In the genomic region with DNA sequence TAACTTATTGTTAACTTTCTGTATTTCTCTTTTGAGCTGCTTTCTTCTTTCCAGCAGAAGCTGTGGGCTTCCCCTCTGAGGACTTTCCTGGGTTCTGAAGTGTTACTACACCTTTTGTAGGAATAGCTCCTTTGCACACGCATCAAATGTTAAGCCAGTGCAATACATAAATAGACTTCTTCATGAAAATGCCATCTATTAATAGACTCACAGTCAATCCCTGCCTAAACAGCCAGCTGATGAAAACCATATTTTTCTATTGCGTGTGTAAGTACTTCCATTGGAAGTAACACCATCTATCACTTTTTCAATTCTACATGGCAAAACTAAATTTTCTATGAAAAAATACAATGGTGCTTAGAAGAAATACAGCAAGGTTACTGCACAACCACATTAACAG, we compare ENCODE assay signal across 11 cellular contexts. TPM values are rescaled to one million over a fixed set of nuclear protein-coding genes. Genes with fewer than 3 reads are reported as not detected.
DNase-seq lines count a peak whose midpoint lies in the region; ATAC-seq, FAIRE-seq and TF ChIP-seq lines count a peak whose summit lies in the region.
"Had no signal": no experiment of that assay in that cellular context is flagged by ENCODE, and none has a peak within 500 bp of the region (broad histone marks: within the 10 kb centered on the region; RNA-seq: fewer than 3 reads in every experiment).

No MANE protein-coding gene starts in this region.

- H3F3A ChIP-seq in Loucy (ENCODE audit: low read depth): no peaks in the 10 kb centered on the region

- no peaks in the 10 kb centered on the region for H3K36me3 ChIP-seq in Loucy (ENCODE audit: insufficient read depth, low read length)

- no peaks in the 10 kb centered on the region for H3K79me2 ChIP-seq in Loucy (ENCODE audit: insufficient read depth, low read length)

- intact Hi-C loops in left cardiac atrium (cut with DNase I): no loop called here

- ATAC-seq in A549 (no peak), GM21367 (IDR thresholded peaks at IDR 0.05; ENCODE audit: unreplicated experiment) (peak; percentile 4), left cardiac atrium (peak; percentile 44 to 46)

- H3K4me3 ChIP-seq in A549 (no peak overlapping the region), Loucy (ENCODE audit: low read length, poor library complexity, severe bottlenecking) (no peak overlapping the region)
- H3K4me3 ChIP-seq: testis had no signal

- H3K4me1 ChIP-seq in A549: 0 out of 3 replicates have a peak, but pooled peaks cover 5% of the 10 kb centered on the region
- no peaks in the 10 kb centered on the region for H3K4me1 ChIP-seq in Loucy (ENCODE audit: insufficient read depth, low read length, poor library complexity, severe bottlenecking)

- H3K9me3 Mint-ChIP-seq in osteocyte (ENCODE audit: unreplicated experiment) (no peaks in the 10 kb centered on the region), endothelial cell (ENCODE audit: unreplicated experiment) (no peaks in the 10 kb centered on the region)

- peaks cover 8% of the 10 kb centered on the region for H3K4me1 Mint-ChIP-seq in osteocyte (ENCODE audit: unreplicated experiment)
- H3K4me1 Mint-ChIP-seq in endothelial cell (ENCODE audit: unreplicated experiment): peaks cover 11% of the 10 kb centered on the region

- TF ChIP-seq EP300 in A549 (IDR thresholded peaks at IDR 0.05): no peak

- no peak overlapping the region for H3K27ac ChIP-seq in A549
- H3K27ac ChIP-seq: testis had no signal

- no peak for FAIRE-seq in A549 (lab: Jason Lieb, UNC)

- CTCF ChIA-PET in A549 (lab: Yijun Ruan, JAX): interaction anchor here (1.0 kb wide), 1 partner anchor 56 kb away, joined by 3 read pairs; no protein-coding TSS in a partner anchor

- POLR2A ChIA-PET in A549 (lab: Yijun Ruan, JAX): no interaction called here

- H4K20me1 ChIP-seq in Loucy (ENCODE audit: insufficient read depth, low read length, poor library complexity, severe bottlenecking): no peaks in the 10 kb centered on the region

- no peak overlapping the region for H3K4me2 ChIP-seq in A549
- H3K4me2 ChIP-seq in Loucy (ENCODE audit: low read depth, low read length, poor library complexity, severe bottlenecking): peak overlapping the region; percentile 17

- WGBS in A549 (ENCODE audit: missing lambda C conversion rate): 73% methylated on average over 2 of the region's 2 CpGs

- H2AFZ ChIP-seq in Loucy (ENCODE audit: low read length): no peak overlapping the region

- no peaks in the 10 kb centered on the region for H3K9me2 ChIP-seq in Loucy (replicated peaks; ENCODE audit: low read depth, low read length)

- TF ChIP-seq RAD21 in A549 (conservative IDR thresholded peaks at IDR 0.05 in 1 of 2, IDR thresholded peaks at IDR 0.05 in 1 of 2): no peak

- H3K27me3 ChIP-seq in Loucy (ENCODE audit: insufficient read depth, low read length, poor library complexity, severe bottlenecking): no peaks in the 10 kb centered on the region
- H3K27me3 ChIP-seq: testis had no signal

- no peak for DNase-seq in A549 (ENCODE audit: low read depth in 1 of 2, low spot score in 1 of 2)
- no peak for DNase-seq in left cardiac atrium
- no peak for DNase-seq in glomerular visceral epithelial cell (ENCODE audit: extremely low spot score)
- DNase-seq in stimulated activated CD4-positive, alpha-beta T cell treated with anti-CD3 and anti-CD28 coated beads, Interleukin-4, amount 100 ng/mL, for 1 hour: no peak
- no peak for DNase-seq in osteocyte (ENCODE audit: extremely low spot score, unreplicated experiment)
- no peak for DNase-seq in endothelial cell (ENCODE audit: low spot score)
- DNase-seq: activated gamma-delta T cell treated with Interleukin-2 at 50 U/mL for 16 hours had no signal

- H3K27me3 Mint-ChIP-seq in osteocyte (ENCODE audit: unreplicated experiment) (peaks cover 43% of the 10 kb centered on the region), endothelial cell (ENCODE audit: unreplicated experiment) (peaks cover 4% of the 10 kb centered on the region)

- TF ChIP-seq CTCF in A549 (IDR thresholded peaks at IDR 0.05) (no peak), Loucy (conservative IDR thresholded peaks at IDR 0.05; ENCODE audit: low read length) (no peak), osteocyte (IDR thresholded peaks at IDR 0.05) (no peak), endothelial cell (IDR thresholded peaks at IDR 0.05; ENCODE audit: unreplicated experiment) (no peak)

- no peak overlapping the region for H3K9ac ChIP-seq in Loucy (ENCODE audit: low read depth, low read length, poor library complexity, severe bottlenecking)

- no peak for TF ChIP-seq POLR2A in A549 (IDR thresholded peaks at IDR 0.05; ENCODE audit: low read length)

- H3K36me3 Mint-ChIP-seq in osteocyte (ENCODE audit: unreplicated experiment): no peaks in the 10 kb centered on the region
- H3K36me3 Mint-ChIP-seq in endothelial cell (ENCODE audit: low read depth, unreplicated experiment): no peaks in the 10 kb centered on the region

- no peak overlapping the region for H3K27ac Mint-ChIP-seq in osteocyte (ENCODE audit: unreplicated experiment)
- no peak overlapping the region for H3K27ac Mint-ChIP-seq in endothelial cell (ENCODE audit: unreplicated experiment)

- H3K9me3 ChIP-seq in A549: no peaks in the 10 kb centered on the region
- H3K9me3 ChIP-seq in Loucy (ENCODE audit: insufficient read depth, low read depth, low read length): no peaks in the 10 kb centered on the region
- H3K9me3 ChIP-seq: testis had no signal

- H3K4me3 Mint-ChIP-seq in osteocyte (ENCODE audit: unreplicated experiment) (no peak overlapping the region), endothelial cell (ENCODE audit: unreplicated experiment) (no peak overlapping the region)

TF ChIP-seq in A549, 52 proteins besides CTCF, POLR2A, EP300 and RAD21:
- TF ChIP-seq CBX8 (IDR thresholded peaks at IDR 0.05): 0 out of 2 replicates have a peak, but pooled peaks have one; percentile 46
- TF ChIP-seq NPAS2 (CRISPR knock-in tag; IDR thresholded peaks at IDR 0.05; ENCODE audit: borderline replicate concordance): no peak
- TF ChIP-seq MYC (IDR thresholded peaks at IDR 0.05; ENCODE audit: borderline replicate concordance, low read length): no peak
- TF ChIP-seq KDM1A (IDR thresholded peaks at IDR 0.05; ENCODE audit: low read depth): no peak
- TF ChIP-seq MAFK (IDR thresholded peaks at IDR 0.05; ENCODE audit: partially characterized antibody): no peak
- TF ChIP-seq NFE2L2 (conservative IDR thresholded peaks at IDR 0.05; ENCODE audit: low read length): no peak
TF ChIP-seq in A549: peak in this region for 1.

RNA-seq across cellular contexts. Expression of a gene that starts 1.4 kb away (rescaled TPM):
- polyA plus RNA-seq in A549 (2011; rRNA removed) (0.12 and 0.13 TPM in 2 replicates), A549 (2017; fragmentation: RNase III; extraction: RNeasy Plus Mini Kit Qiagen cat#74134 plus additional on column Dnase treatment) (not detected in 3 replicates)
- 0.01 TPM in 1 of 2 replicates, not detected in the other for polyA plus RNA-seq in A549 (2012; cell fraction: cytosol; rRNA removed)
- not detected in 2 replicates for polyA plus RNA-seq in A549 (2012; cell fraction: nucleus; rRNA removed)
- polyA minus RNA-seq in A549 (2011; rRNA and poly(A)+ RNA removed): 0.05 TPM in 1 of 2 replicates, not detected in the other
- total RNA-seq in left cardiac atrium (1 to 10 TPM; 5.6 to 8.9 TPM), osteocyte (not detected in 2 replicates), endothelial cell (ENCODE audit: unreplicated experiment) (3.0 TPM)
- total RNA-seq: T-helper 2 cell treated with Interferon-gamma antibody and Interleukin-4, amounts not matched to agents 100 ng/mL and 5 ng/mL, for 36 hours had no signal

Comparison
In these comparisons a context has a peak if more than half of its experiments do, and no peak if none do; other contexts are left out.
1. ATAC-seq: peak in GM21367 (single experiment) and left cardiac atrium (2 of 2); none in A549 (0 of 2).